9 cellular contexts compared by ENCODE assay signal in the genomic region with DNA sequence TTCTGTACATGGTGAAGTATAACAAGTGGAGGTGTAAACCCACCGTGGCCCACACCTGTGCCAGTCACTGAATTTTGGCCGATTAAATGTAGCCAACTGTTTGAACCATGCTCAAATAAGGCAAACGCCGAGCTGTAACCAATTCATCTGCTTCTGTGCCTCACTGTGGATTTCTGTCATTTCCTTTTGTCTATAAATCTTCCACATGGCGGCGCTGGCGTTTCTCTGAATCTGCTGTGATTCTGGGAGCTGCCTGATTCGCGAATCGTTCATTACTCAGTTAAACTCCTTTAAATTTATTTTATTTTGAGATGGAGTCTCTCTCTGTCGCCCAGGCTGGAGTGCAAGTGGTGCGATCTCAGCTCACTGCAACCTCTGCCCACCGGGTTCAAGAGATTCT. TPM values are rescaled to one million over a fixed set of nuclear protein-coding genes. Genes with fewer than 3 reads are reported as not detected.
A peak's percentile ranks its signal among the peaks of the same experiment; 100 is the strongest.
DNase-seq lines count a peak whose midpoint lies in the region; ATAC-seq and TF ChIP-seq lines count a peak whose summit lies in the region.
"Had no signal": no experiment of that assay in that cellular context is flagged by ENCODE, and none has a peak within 500 bp of the region (broad histone marks: within the 10 kb centered on the region; RNA-seq: fewer than 3 reads in every experiment).

No MANE protein-coding gene starts in this region.

- H4K91ac ChIP-seq in IMR-90 (ENCODE audit: insufficient read depth, low read depth, low read length), result no peak overlapping the region

- no peaks in the 10 kb centered on the region for H3K9me1 ChIP-seq in IMR-90 (ENCODE audit: insufficient read depth, low read length)

- H3K9me3 Mint-ChIP-seq in activated CD8-positive, alpha-beta T cell treated with anti-CD3 and anti-CD28 coated beads, Interleukin-2, amount 10 ng/mL, durations not matched to agents 7 days and 5 days (ENCODE audit: insufficient read depth), result no peaks in the 10 kb centered on the region

- no TSS peak for BruUV-seq in IMR-90 (replicated peaks; lab: Mats Ljungman, UMichigan)

- no peak overlapping the region for H3K4me3 Mint-ChIP-seq in activated CD8-positive, alpha-beta T cell treated with anti-CD3 and anti-CD28 coated beads, Interleukin-2, amount 10 ng/mL, durations not matched to agents 7 days and 5 days

- no peak overlapping the region for H3K56ac ChIP-seq in IMR-90 (ENCODE audit: extremely low read depth, insufficient read depth, low read length)

- peaks cover 13% of the 10 kb centered on the region for H3K27me3 ChIP-seq in IMR-90 (ENCODE audit: control insufficient read depth, insufficient read depth, low read length)

- intact Hi-C loops in IMR-90 (cut with micrococcal nuclease), result no loop called here

- no peak overlapping the region for H3K27ac Mint-ChIP-seq in activated CD8-positive, alpha-beta T cell treated with anti-CD3 and anti-CD28 coated beads, Interleukin-2, amount 10 ng/mL, durations not matched to agents 7 days and 5 days

- no peaks in the 10 kb centered on the region for H3K79me1 ChIP-seq in IMR-90 (ENCODE audit: low read depth in 1 of 2, low read length in 2 of 2)

- no peaks in the 10 kb centered on the region for H3K9me3 ChIP-seq in IMR-90 (ENCODE audit: control insufficient read depth, insufficient read depth, low read length)
- H3K9me3 ChIP-seq: heart left ventricle had no signal

- H3K27me3 Mint-ChIP-seq in activated CD8-positive, alpha-beta T cell treated with anti-CD3 and anti-CD28 coated beads, Interleukin-2, amount 10 ng/mL, durations not matched to agents 7 days and 5 days (ENCODE audit: low read depth), result peaks cover 4% of the 10 kb centered on the region

- H3K23ac ChIP-seq in IMR-90 (ENCODE audit: low read depth, low read length), result no peak overlapping the region

- no peak for TF ChIP-seq POLR2A in IMR-90 (IDR thresholded peaks at IDR 0.05; ENCODE audit: low read depth, low read length)

- no peak overlapping the region for H3K4me2 ChIP-seq in IMR-90 (ENCODE audit: low read depth, low read length)

- H3K14ac ChIP-seq in IMR-90 (replicated peaks; ENCODE audit: low read depth, low read length), result no peak overlapping the region

- peak; percentile 31 for DNase-seq in Daoy (ENCODE audit: low read depth)
- no peak for DNase-seq in IMR-90
- DNase-seq in activated CD8-positive, alpha-beta T cell treated with anti-CD3 and anti-CD28 coated beads, Interleukin-2, amount 10 ng/mL, durations not matched to agents 7 days and 5 days, result peak; percentile 39
- peak; percentile 3 for DNase-seq in medulla oblongata (ENCODE audit: extremely low spot score)
- DNase-seq in kidney tubule cell (ENCODE audit: low spot score), result no peak
- DNase-seq in middle frontal gyrus (ENCODE audit: extremely low spot score, low spot score), result no peak
- no peak for DNase-seq in C1 segment of cervical spinal cord (lab: John Stamatoyannopoulos, UW)

- no peak overlapping the region for H3K4me3 ChIP-seq in IMR-90 (ENCODE audit: insufficient read depth, low read depth, low read length)
- H3K4me3 ChIP-seq: heart left ventricle had no signal

- H3K36me3 Mint-ChIP-seq in activated CD8-positive, alpha-beta T cell treated with anti-CD3 and anti-CD28 coated beads, Interleukin-2, amount 10 ng/mL, durations not matched to agents 7 days and 5 days (ENCODE audit: low read depth), result no peaks in the 10 kb centered on the region

- no peaks in the 10 kb centered on the region for H3K4me1 Mint-ChIP-seq in activated CD8-positive, alpha-beta T cell treated with anti-CD3 and anti-CD28 coated beads, Interleukin-2, amount 10 ng/mL, durations not matched to agents 7 days and 5 days (ENCODE audit: low read depth)

- H3K9ac ChIP-seq in IMR-90 (ENCODE audit: low read depth, low read length), result no peak overlapping the region

- no peak overlapping the region for H2BK20ac ChIP-seq in IMR-90 (ENCODE audit: low read depth, low read length)

- no peaks in the 10 kb centered on the region for H3K4me1 ChIP-seq in IMR-90 (ENCODE audit: control insufficient read depth, insufficient read depth, low read length)

- no peak overlapping the region for H2AK5ac ChIP-seq in IMR-90 (ENCODE audit: low read depth, low read length)

- no peak for ATAC-seq in IMR-90 (ENCODE audit: low read depth)
- no peak for ATAC-seq in activated CD8-positive, alpha-beta T cell treated with anti-CD3 and anti-CD28 coated beads, Interleukin-2, amount 10 ng/mL, durations not matched to agents 7 days and 5 days
- no peak for ATAC-seq in HG03457 (IDR thresholded peaks at IDR 0.05; ENCODE audit: unreplicated experiment)
- ATAC-seq: heart left ventricle had no signal

- TF ChIP-seq RAD21 in IMR-90 (IDR thresholded peaks at IDR 0.05; ENCODE audit: low read length), result no peak; the same call in 1 of the 2 replicates

- H3K36me3 ChIP-seq in IMR-90 (ENCODE audit: control insufficient read depth, insufficient read depth, low read length), result no peaks in the 10 kb centered on the region
- H3K36me3 ChIP-seq: heart left ventricle had no signal

- TF ChIP-seq CTCF in IMR-90 (conservative IDR thresholded peaks at IDR 0.05; ENCODE audit: low read depth, low read length), result peak; percentile 29; the same call in 1 of the 2 replicates

- no peak overlapping the region for H3K18ac ChIP-seq in IMR-90 (ENCODE audit: low read depth, low read length)

- H4K8ac ChIP-seq in IMR-90 (ENCODE audit: low read depth in 2 of 2, low read length in 2 of 2), result no peak overlapping the region

- in situ Hi-C loops in IMR-90 (cut with MboI; ENCODE audit: low sequenced_read_pairs), result no loop called here

- H3K27ac ChIP-seq in IMR-90 (ENCODE audit: insufficient read depth, low read length), result no peak overlapping the region

- no peak overlapping the region for H4K5ac ChIP-seq in IMR-90 (ENCODE audit: low read depth, low read length)

- H2AFZ ChIP-seq in IMR-90 (replicated peaks; ENCODE audit: low read length, poor library complexity), result no peak overlapping the region

- CTCF ChIA-PET in IMR-90 (lab: Yijun Ruan, JAX), result no interaction called here
- CTCF ChIA-PET in activated CD8-positive, alpha-beta T cell treated with anti-CD3 and anti-CD28 coated beads, Interleukin-2, amount 10 ng/mL, durations not matched to agents 7 days and 5 days (lab: Charles Lee), result interaction anchor here (0.8 to 1.0 kb wide), 2 partner anchors 35 to 76 kb away, joined by 4 to 6 read pairs; no protein-coding TSS in a partner anchor

- H2BK5ac ChIP-seq in IMR-90 (ENCODE audit: low read depth, low read length, poor library complexity, severe bottlenecking), result no peak overlapping the region

- no peak overlapping the region for H3K4ac ChIP-seq in IMR-90 (ENCODE audit: low read depth, low read length)

- dilution Hi-C loops in IMR-90 (cut with HindIII; ENCODE audit: low sequenced_read_pairs, unreplicated experiment), result no loop called here

- WGBS in IMR-90 (ENCODE audit: extremely low coverage in 2 of 2, insufficient read length in 1 of 2), 2 experiments, result 48% methylated on average over 4 of the region's 13 CpGs; no CpG with 5 or more reads in 1 of the 2 experiments

- H2BK15ac ChIP-seq in IMR-90 (ENCODE audit: low read depth, low read length), result no peak overlapping the region

- no peak overlapping the region for H2BK120ac ChIP-seq in IMR-90 (ENCODE audit: low read depth, low read length)

- H2AK9ac ChIP-seq in IMR-90 (replicated peaks; ENCODE audit: low read depth, low read length, poor library complexity), result no peak overlapping the region

- H4K20me1 ChIP-seq in IMR-90 (ENCODE audit: insufficient read depth, low read length), result no peaks in the 10 kb centered on the region

- POLR2A ChIA-PET in IMR-90 (lab: Charles Lee; ENCODE audit: unreplicated experiment), result no interaction called here
- POLR2A ChIA-PET in activated CD8-positive, alpha-beta T cell treated with anti-CD3 and anti-CD28 coated beads, Interleukin-2, amount 10 ng/mL, durations not matched to agents 7 days and 5 days (lab: Charles Lee), result no interaction called here

TF ChIP-seq in IMR-90, 13 proteins besides CTCF, POLR2A, EP300 and RAD21:
- TF ChIP-seq SMC3 (IDR thresholded peaks at IDR 0.05; ENCODE audit: low read depth, low read length), result peak; percentile 19; the same call in 1 of the 2 replicates
- no peak for TF ChIP-seq MXI1 (IDR thresholded peaks at IDR 0.05; ENCODE audit: borderline replicate concordance, low read depth, low read length)
TF ChIP-seq in IMR-90: peak in this region for 1.

RNA-seq across cellular contexts. Expression of gene SUPT20HL2, which starts 19.2 kb away (rescaled TPM):
- not detected in 2 replicates for total RNA-seq in Daoy (2014; rRNA removed; shearing (Covaris generic))
- total RNA-seq in IMR-90 (2012; rRNA removed), result not detected in 2 replicates
- polyA plus RNA-seq in IMR-90 (2012; rRNA removed), result not detected in 2 replicates
- polyA plus RNA-seq in IMR-90 (2012; cell fraction: cytosol; rRNA removed), result 0.01 TPM in 1 of 2 replicates, not detected in the other
- polyA plus RNA-seq in IMR-90 (2012; cell fraction: nucleus; rRNA removed; ENCODE audit: low replicate concordance), result not detected in 2 replicates
- total RNA-seq in activated CD8-positive, alpha-beta T cell treated with anti-CD3 and anti-CD28 coated beads, Interleukin-2, amount 10 ng/mL, durations not matched to agents 7 days and 5 days, result not detected
- polyA plus RNA-seq: heart left ventricle had no signal

Comparison
In these comparisons a context has a peak if more than half of its experiments do, and no peak if none do; other contexts are left out.
1. DNase-seq: peak in Daoy (single experiment), activated CD8-positive, alpha-beta T cell treated with anti-CD3 and anti-CD28 coated beads, Interleukin-2, amount 10 ng/mL, durations not matched to agents 7 days and 5 days (single experiment) and medulla oblongata (single experiment); none in IMR-90 (single experiment), kidney tubule cell (single experiment), middle frontal gyrus (single experiment) and C1 segment of cervical spinal cord (0 of 14).